ENCODE assay signal across 23 cellular contexts in the genomic region with DNA sequence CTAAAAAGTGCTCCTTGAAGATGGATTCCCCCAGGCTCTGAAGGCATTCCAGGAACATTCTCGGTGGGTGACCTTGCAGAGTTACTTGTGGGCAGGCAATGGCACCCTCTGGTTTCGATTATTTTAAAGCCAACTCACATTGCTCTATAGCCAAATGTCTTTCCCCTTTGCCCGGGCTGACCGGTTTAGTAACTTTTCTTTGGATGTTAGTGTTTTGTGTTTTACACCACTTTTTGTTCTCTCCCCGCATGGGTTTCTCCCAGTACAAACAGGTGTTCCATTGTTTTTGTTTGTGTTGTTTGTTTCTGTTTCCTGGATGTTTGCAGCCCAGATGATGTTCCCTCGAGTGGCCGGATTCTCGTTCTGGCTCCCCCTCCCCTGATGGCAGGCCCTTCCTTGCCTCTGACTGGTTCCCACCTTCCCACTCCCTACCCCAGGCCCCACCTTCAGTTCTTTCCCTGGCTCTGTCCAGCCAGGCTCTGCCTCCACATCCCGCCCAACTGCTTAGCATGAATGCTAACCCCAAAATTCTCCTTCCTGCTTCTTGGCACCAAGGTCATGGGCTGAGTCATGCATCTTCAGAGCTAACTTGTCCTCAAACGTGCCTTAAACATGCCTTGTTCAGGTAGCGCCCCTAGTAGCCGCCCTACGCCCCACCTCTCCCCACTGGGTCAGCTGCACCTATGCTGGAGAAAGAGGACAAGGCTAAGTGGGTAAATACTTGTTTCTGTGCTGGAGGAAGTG. TPM values are rescaled to one million over a fixed set of nuclear protein-coding genes. Genes with fewer than 3 reads are reported as not detected.
DNase-seq lines count a peak whose midpoint lies in the region; ATAC-seq, FAIRE-seq and TF ChIP-seq lines count a peak whose summit lies in the region.
"Had no signal": no experiment of that assay in that cellular context is flagged by ENCODE, and none has a peak within 500 bp of the region (broad histone marks: within the 10 kb centered on the region; RNA-seq: fewer than 3 reads in every experiment).

No MANE protein-coding gene starts in this region.

- H3K9me3 ChIP-seq in H9 (ENCODE audit: control insufficient read depth, low read depth, low read length): no peaks in the 10 kb centered on the region
- H3K9me3 ChIP-seq in kidney (ENCODE audit: control insufficient read depth in 1 of 2, low read length in 2 of 2): no peaks in the 10 kb centered on the region
- H3K9me3 ChIP-seq: body of pancreas, heart right ventricle, SK-N-SH had no signal

- H3K23me2 ChIP-seq in H9 (ENCODE audit: insufficient read length, low read depth, low read length, poor library complexity, severe bottlenecking): peaks cover 6% of the 10 kb centered on the region

- FAIRE-seq in HTR-8/SVneo (lab: Jason Lieb, UNC) (no peak), kidney (lab: Jason Lieb, UNC) (no peak)
- FAIRE-seq: colon, islet of Langerhans had no signal

- no peak overlapping the region for H3K23ac ChIP-seq in H9 (ENCODE audit: insufficient read length, low read depth, low read length)

- H3K4me1 Mint-ChIP-seq in H9: peaks cover 21 to 37% of the 10 kb centered on the region in 2 experiments
- peaks cover 23% of the 10 kb centered on the region for H3K4me1 Mint-ChIP-seq in WTC11

- no peak overlapping the region for H2AK5ac ChIP-seq in H9 (ENCODE audit: insufficient read length, low read length)

- no peak overlapping the region for H3K4me2 ChIP-seq in H9 (ENCODE audit: insufficient read depth, insufficient read length, low read length)
- H3K4me2 ChIP-seq: SK-N-SH, smooth muscle cell had no signal

- no peak overlapping the region for H2BK12ac ChIP-seq in H9 (ENCODE audit: insufficient read length, low read depth, low read length)

- no CpG with 5 or more reads among the region's 13 CpGs for WGBS in H9 (ENCODE audit: extremely low coverage, insufficient read length, low lambda C conversion rate)

- peaks cover 0 to 3% (median 3%) of the 10 kb centered on the region in 3 experiments; a peak in 6 of 7 replicates for H3K36me3 Mint-ChIP-seq in H9 (ENCODE audit: insufficient read depth in 1 of 3, low read depth in 3 of 3)
- H3K36me3 Mint-ChIP-seq in WTC11: peaks cover 7% of the 10 kb centered on the region
- H3K36me3 Mint-ChIP-seq: stimulated activated naive B cell treated with anti-CD40 and anti-IgM and Interleukin-4, amounts not matched to agents 10 μg/mL and 1 μg/mL and 100 μg/mL, for 72 hours had no signal

- H3K79me1 ChIP-seq in H9 (ENCODE audit: insufficient read depth, low read depth, low read length, poor library complexity, severe bottlenecking): no peaks in the 10 kb centered on the region

- no peak overlapping the region for H2BK5ac ChIP-seq in H9 (ENCODE audit: insufficient read length, low read length)

- H3K4me3 Mint-ChIP-seq in H9 (peak overlapping the region in 1 of 2 experiments; percentile 2; a peak in 2 of 5 replicates), WTC11 (no peak overlapping the region)
- H3K4me3 Mint-ChIP-seq: activated B cell treated with CpG ODN at 0.5 μM for 24 hours; stimulated activated naive B cell treated with anti-CD40 and anti-IgM and Interleukin-4, amounts not matched to agents 10 μg/mL and 1 μg/mL and 100 μg/mL, for 72 hours had no signal

- no peaks in the 10 kb centered on the region for H3K27me3 ChIP-seq in H9 (ENCODE audit: insufficient read depth, low read length)
- H3K27me3 ChIP-seq: body of pancreas had no signal

- H3K56ac ChIP-seq in H9 (ENCODE audit: insufficient read length, low read depth, low read length): no peak overlapping the region

- no peak overlapping the region for H3K27ac ChIP-seq in H9 (ENCODE audit: insufficient read length, low read depth, low read length)
- H3K27ac ChIP-seq in kidney (ENCODE audit: low read depth in 2 of 2, low read length in 2 of 2): no peak overlapping the region
- H3K27ac ChIP-seq: body of pancreas, heart right ventricle had no signal

- H4K20me1 ChIP-seq in H9 (ENCODE audit: control insufficient read depth, insufficient read depth, insufficient read length): no peaks in the 10 kb centered on the region

- H2AFZ ChIP-seq in H9 (ENCODE audit: low read length): no peak overlapping the region

- intact Hi-C loops in kidney (cut with DNase I): no loop called here

- H4K5ac ChIP-seq in H9 (ENCODE audit: insufficient read length, low read depth, low read length): no peak overlapping the region

- H3K27ac Mint-ChIP-seq in H9 (peak overlapping the region; percentile 69 to 82 (median 77); a peak in 5 of 7 replicates), WTC11 (peak overlapping the region; percentile 66)
- H3K27ac Mint-ChIP-seq: activated B cell treated with CpG ODN at 0.5 μM for 24 hours; stimulated activated naive B cell treated with anti-CD40 and anti-IgM and Interleukin-4, amounts not matched to agents 10 μg/mL and 1 μg/mL and 100 μg/mL, for 72 hours had no signal

- ATAC-seq in WTC11 (peak; percentile 69), SK-N-SH treated with all-trans-retinoic acid at 6 μM for 48 hours (no peak)
- ATAC-seq: body of pancreas; heart right ventricle; stimulated activated naive B cell treated with anti-CD40 and anti-IgM and Interleukin-4, amounts not matched to agents 10 μg/mL and 1 μg/mL and 100 μg/mL, for 72 hours had no signal

- no peak for TF ChIP-seq CTCF in H9 (conservative IDR thresholded peaks at IDR 0.05)
- TF ChIP-seq CTCF in WTC11 (IDR thresholded peaks at IDR 0.05): no peak
- TF ChIP-seq CTCF in kidney (IDR thresholded peaks at IDR 0.05; ENCODE audit: borderline replicate concordance, extremely low read depth, insufficient read depth): no peak

- no peak overlapping the region for H3T11ph ChIP-seq in H9 (ENCODE audit: low read length)

- H2BK15ac ChIP-seq in H9 (ENCODE audit: low read depth, low read length): no peak overlapping the region

- no peaks in the 10 kb centered on the region; a peak in 2 of 5 replicates for H3K9me3 Mint-ChIP-seq in H9
- no peaks in the 10 kb centered on the region for H3K9me3 Mint-ChIP-seq in WTC11
- H3K9me3 Mint-ChIP-seq: activated B cell treated with CpG ODN at 0.5 μM for 24 hours; stimulated activated naive B cell treated with anti-CD40 and anti-IgM and Interleukin-4, amounts not matched to agents 10 μg/mL and 1 μg/mL and 100 μg/mL, for 72 hours had no signal

- no peak overlapping the region for H2BK20ac ChIP-seq in H9 (ENCODE audit: low read depth, low read length, poor library complexity, severe bottlenecking)

- H3K27me3 Mint-ChIP-seq in H9 (ENCODE audit: low read depth) (peaks cover 3% of the 10 kb centered on the region), WTC11 (ENCODE audit: low read depth) (no peaks in the 10 kb centered on the region)

- CTCF ChIA-PET in WTC11 (lab: Charles Lee): interaction anchor here (0.9 to 1.2 kb wide), 3 partner anchors 10 to 235 kb away, joined by 3 to 4 read pairs (median 3); no protein-coding TSS in a partner anchor

- DNase-seq in H9 (peak; percentile 83), WTC11 (ENCODE audit: low spot score) (peak; percentile 30), iPS DF 4.7 (ENCODE audit: extremely low read depth, low spot score) (peak; percentile 9), stromal cell of bone marrow (ENCODE audit: low read depth) (peak; percentile 10), HTR-8/SVneo (ENCODE audit: insufficient read length, low spot score) (no peak), kidney (no peak)
- DNase-seq: activated B cell treated with CpG ODN at 0.5 μM for 24 hours; activated CD4-positive, alpha-beta T cell treated with anti-CD3 and anti-CD28 coated beads, Interleukin-2, amount 50 U/mL, for 4 hours; activated CD8-positive, alpha-beta memory T cell treated with anti-CD3 and anti-CD28 coated beads, Interleukin-2, amount 50 U/mL, for 48 hours; activated effector memory CD4-positive, alpha-beta T cell treated with anti-CD3 and anti-CD28 coated beads, Interleukin-2, amount 50 U/mL, for 16 hours; body of pancreas; DMS53; heart right ventricle; NCI-H146; NCI-H524 treated with DMSO at 0.1 percent for 48 hours; SK-N-SH; stimulated activated CD4-positive, alpha-beta T cell treated with anti-CD3 and anti-CD28 coated beads, Interleukin-2, amount 100 ng/mL, for 48 hours; stimulated activated naive B cell treated with anti-CD40 and anti-IgM and Interleukin-4, amounts not matched to agents 10 μg/mL and 1 μg/mL and 100 μg/mL, for 72 hours had no signal

- no peak overlapping the region for H3K4me3 ChIP-seq in kidney (ENCODE audit: low read length in 2 of 2)
- H3K4me3 ChIP-seq: body of pancreas, heart right ventricle, lung, smooth muscle cell had no signal

- no peak overlapping the region for H2BK120ac ChIP-seq in H9 (ENCODE audit: low read depth, low read length, poor library complexity, severe bottlenecking)

- H3K4me1 ChIP-seq in H9 (ENCODE audit: insufficient read depth, low read length): peaks cover 2% of the 10 kb centered on the region; the same call in 1 of the 2 replicates
- H3K4me1 ChIP-seq in kidney (ENCODE audit: control insufficient read depth in 1 of 2, insufficient read depth in 1 of 2, low read depth in 1 of 2, low read length in 2 of 2): no peaks in the 10 kb centered on the region
- H3K4me1 ChIP-seq: body of pancreas had no signal

- H3K9ac ChIP-seq in H9 (ENCODE audit: extremely low read depth, insufficient read length, low read length): no peak overlapping the region
- no peak overlapping the region for H3K9ac ChIP-seq in kidney (ENCODE audit: low read length in 2 of 2)
- H3K9ac ChIP-seq: SK-N-SH had no signal

- H4K8ac ChIP-seq in H9 (replicated peaks; ENCODE audit: insufficient read length, low read depth, low read length): no peak overlapping the region

- H3K18ac ChIP-seq in H9 (ENCODE audit: insufficient read length, low read depth, low read length): no peak overlapping the region

- no peak overlapping the region for H3K4ac ChIP-seq in H9 (ENCODE audit: low read depth, low read length)

- no peaks in the 10 kb centered on the region for H3K79me2 ChIP-seq in H9 (ENCODE audit: insufficient read depth, low read length)

- POLR2A ChIA-PET in WTC11 (lab: Charles Lee): no interaction called here

- H4K91ac ChIP-seq in H9 (ENCODE audit: insufficient read length, low read depth, low read length): no peak overlapping the region

- no peaks in the 10 kb centered on the region for H3K36me3 ChIP-seq in kidney (ENCODE audit: control insufficient read depth in 1 of 2, insufficient read depth in 2 of 2, low read length in 2 of 2)

- no peak overlapping the region for H3K14ac ChIP-seq in H9 (ENCODE audit: insufficient read depth, low read length)

TF ChIP-seq in SK-N-SH treated with all-trans-retinoic acid at 6 μM for 48 hours, 23 proteins besides CTCF, POLR2A, EP300 and RAD21 (continues in another document):
- TF ChIP-seq ZNF8 (CRISPR knock-in tag; IDR thresholded peaks at IDR 0.05): no peak

RNA-seq across cellular contexts. Expression of a gene that starts 40.6 kb away (rescaled TPM):
- total RNA-seq in H9 (2021): 87.2 and 90.7 TPM in 2 replicates
- 76.3 to 86.9 TPM (median 77.7 TPM) in 3 replicates for total RNA-seq in WTC11 (2021)
- total RNA-seq in kidney: 57.4 TPM
- polyA plus RNA-seq in kidney (ENCODE audit: insufficient read depth, low read depth, low replicate concordance): 29.7 TPM

Comparison
In these comparisons a context has a peak if more than half of its experiments do, and no peak if none do; other contexts are left out.
1. DNase-seq: peak in H9 (single experiment), WTC11 (single experiment), iPS DF 4.7 (single experiment) and stromal cell of bone marrow (single experiment); none in HTR-8/SVneo (single experiment) and kidney (single experiment).